24 cellular contexts compared by ENCODE assay signal in genomic region chr10:59792812-59793211, GRCh38. TPM values are rescaled to one million over a fixed set of nuclear protein-coding genes. Genes with fewer than 3 reads are reported as not detected.
"Had no signal": no experiment of that assay in that cellular context is flagged by ENCODE, and none has a peak within 500 bp of the region (broad histone marks: within the 10 kb centered on the region; RNA-seq: fewer than 3 reads in every experiment).

No MANE protein-coding gene starts in this region.

- H3K9me3 ChIP-seq: ovary, right atrium auricular region, sigmoid colon, testis, tibial nerve had no signal

- H3K4me3 ChIP-seq: coronary artery, hepatocyte, lung, ovary, right atrium auricular region, sigmoid colon, skin epidermis, testis, tibial nerve had no signal

- H3K9me3 Mint-ChIP-seq: stimulated activated naive CD8-positive, alpha-beta T cell treated with anti-CD3 and anti-CD28 coated beads, Interleukin-15, Interleukin-2, amounts not matched to agents 100 ng/mL and 50 ng/mL, for 24 hours had no signal

- ATAC-seq: left ventricle myocardium superior had no signal

- H3K4me1 Mint-ChIP-seq: naive B cell had no signal

- H3K27ac ChIP-seq: coronary artery, hepatocyte, ovary, right atrium auricular region, sigmoid colon, skin epidermis, testis, tibial nerve had no signal

- H3K27me3 Mint-ChIP-seq: naive B cell; stimulated activated naive CD8-positive, alpha-beta T cell treated with anti-CD3 and anti-CD28 coated beads, Interleukin-15, Interleukin-2, amounts not matched to agents 100 ng/mL and 50 ng/mL, for 24 hours had no signal

- DNase-seq: effector CD4-positive, alpha-beta T cell; foreskin melanocyte; head of caudate nucleus; left colon; left ventricle myocardium superior; mesendoderm; naive B cell; ovary; sigmoid colon; stimulated activated CD4-positive, alpha-beta T cell treated with anti-CD3 and anti-CD28 coated beads, Interleukin-2, amount 100 ng/mL, for 24 hours; testis had no signal

- H3K27me3 ChIP-seq: hepatocyte, ovary, right atrium auricular region, sigmoid colon, testis, tibial nerve had no signal

- H3K4me3 Mint-ChIP-seq: stimulated activated naive CD8-positive, alpha-beta T cell treated with anti-CD3 and anti-CD28 coated beads, Interleukin-15, Interleukin-2, amounts not matched to agents 100 ng/mL and 50 ng/mL, for 24 hours had no signal

- H3K27ac Mint-ChIP-seq: stimulated activated naive CD8-positive, alpha-beta T cell treated with anti-CD3 and anti-CD28 coated beads, Interleukin-15, Interleukin-2, amounts not matched to agents 100 ng/mL and 50 ng/mL, for 24 hours had no signal

- H3K36me3 ChIP-seq: ovary had no signal

RNA-seq across cellular contexts. Expression of gene MRLN, which starts 39.6 kb away (rescaled TPM):
- total RNA-seq: dermis microvascular lymphatic vessel endothelial cell, hepatocyte, kidney epithelial cell, left colon, left ventricle myocardium superior, right atrium auricular region, sigmoid colon, subcutaneous adipose tissue, testis, tibial nerve, ureter had no signal
- polyA plus RNA-seq: esophagus, hepatocyte, neural cell, ovary, sigmoid colon had no signal
